8 cellular contexts compared by ENCODE assay signal in the genomic region with DNA sequence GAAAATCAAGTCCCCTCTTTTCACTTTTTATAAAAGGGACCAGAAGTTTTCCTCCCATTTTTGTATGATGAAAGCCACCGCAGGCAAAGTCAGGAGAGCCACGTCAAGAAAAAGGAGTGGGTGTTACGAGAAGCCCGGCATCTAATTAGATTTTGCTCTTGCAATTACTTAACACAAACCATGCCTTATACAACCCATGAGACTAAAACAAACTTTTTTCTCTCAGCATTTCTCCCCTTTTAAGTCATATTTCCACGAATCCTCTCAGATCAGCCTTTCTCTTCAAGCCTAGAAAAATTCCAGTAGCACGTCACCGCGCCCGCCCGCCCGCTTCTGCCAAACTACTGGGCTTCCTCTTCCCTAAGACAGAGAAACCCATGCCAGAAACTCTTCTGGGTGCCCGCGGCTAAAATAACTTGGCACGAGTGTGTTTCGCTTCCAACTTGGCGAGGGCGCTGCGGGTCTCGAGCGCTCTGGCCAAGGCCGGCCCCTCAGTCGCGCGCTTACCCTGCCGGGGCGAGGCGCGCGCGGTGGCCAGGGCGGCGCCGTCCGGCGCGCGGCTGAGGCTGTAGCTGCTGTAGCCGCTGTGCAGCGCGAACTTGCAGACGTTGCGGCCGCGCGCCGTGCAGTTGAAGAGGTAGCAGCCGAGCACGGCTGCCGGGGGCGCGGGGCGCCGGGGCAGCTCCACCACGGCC. TPM values are rescaled to one million over a fixed set of nuclear protein-coding genes. Genes with fewer than 3 reads are reported as not detected.
DNase-seq lines count a peak whose midpoint lies in the region; ATAC-seq and TF ChIP-seq lines count a peak whose summit lies in the region.

No MANE protein-coding gene starts in this region.

- TF ChIP-seq CTCF in GM12864 (IDR thresholded peaks at IDR 0.05; ENCODE audit: low read depth, low read length, missing control alignments) (no peak), HEK293 (tag by site-specific recombination; IDR thresholded peaks at IDR 0.05) (no peak), NB4 (IDR thresholded peaks at IDR 0.05; ENCODE audit: low read depth, low read length) (no peak), WERI-Rb-1 (IDR thresholded peaks at IDR 0.05; ENCODE audit: low read depth, low read length) (no peak)

- H3K9me3 ChIP-seq in HEK293 (ENCODE audit: control insufficient read depth, insufficient read depth, low read depth, low read length), result no peaks in the 10 kb centered on the region
- H3K9me3 ChIP-seq in WERI-Rb-1 (ENCODE audit: severe bottlenecking), result no peaks in the 10 kb centered on the region

- CTCF ChIA-PET in HEK293 (lab: Yijun Ruan, JAX), result interaction anchor here (0.6 to 4.3 kb wide), 6 partner anchors 15 to 1302 kb away, joined by 3 to 56 read pairs (median 3); no protein-coding TSS in a partner anchor

- POLR2A ChIA-PET in HEK293 (lab: Yijun Ruan, JAX), result interaction anchor here (0.6 to 3.9 kb wide), 8 partner anchors 8 to 340 kb away, joined by 3 to 17 read pairs (median 4); no protein-coding TSS in a partner anchor

- H3K27ac ChIP-seq in HEK293 (ENCODE audit: extremely low read depth, low read depth, low read length) (peak overlapping the region; percentile 93), WERI-Rb-1 (peak overlapping the region; percentile 86)

- DNase-seq in GM12864 (ENCODE audit: low read depth) (no peak), NB4 (ENCODE audit: low read depth) (peak; percentile 71), WERI-Rb-1 (peak; percentile 58), dermis blood vessel endothelial cell (peak; percentile 80), left lobe of liver (ENCODE audit: low spot score) (peak; percentile 87), HuH-7.5 (ENCODE audit: low spot score) (no peak)
- peak; percentile 36 to 57 for DNase-seq in stimulated activated CD4-positive, alpha-beta T cell treated with anti-CD3 and anti-CD28 coated beads, Interleukin-2, amount 100 ng/mL, for 24 hours

- no peak for TF ChIP-seq POLR2A in NB4 (IDR thresholded peaks at IDR 0.05; ENCODE audit: extremely low read depth, insufficient read length)

- ATAC-seq in left lobe of liver, result peak; percentile 68

- peaks cover 29% of the 10 kb centered on the region for H3K4me1 ChIP-seq in HEK293 (ENCODE audit: control insufficient read depth, insufficient read depth, low read length)

- H3K36me3 ChIP-seq in HEK293 (ENCODE audit: control insufficient read depth in 2 of 2, insufficient read depth in 1 of 2, low read length in 2 of 2) (peaks cover 0 to 4% of the 10 kb centered on the region in 2 experiments; a peak in 2 of 3 replicates), WERI-Rb-1 (no peaks in the 10 kb centered on the region; the same call in 1 of the 2 replicates)

- peak overlapping the region; percentile 52 for H3K4me3 ChIP-seq in GM12864 (ENCODE audit: low read depth, low read length)
- H3K4me3 ChIP-seq in HEK293 (ENCODE audit: low read depth, low read length), result peak overlapping the region; percentile 81
- peak overlapping the region; percentile 17 for H3K4me3 ChIP-seq in NB4 (ENCODE audit: low read depth, low read length)
- H3K4me3 ChIP-seq in WERI-Rb-1 (ENCODE audit: low read depth, low read length), result peak overlapping the region; percentile 75

- H3K27me3 ChIP-seq in WERI-Rb-1 (ENCODE audit: insufficient read depth, low read depth, severe bottlenecking), result no peaks in the 10 kb centered on the region

TF ChIP-seq in HEK293, 187 proteins besides CTCF, POLR2A, EP300 and RAD21:
- peak; percentile 31; the same call in 1 of the 2 replicates for TF ChIP-seq ZBTB8A (tag by site-specific recombination; IDR thresholded peaks at IDR 0.05)
- TF ChIP-seq, protein P1, sequence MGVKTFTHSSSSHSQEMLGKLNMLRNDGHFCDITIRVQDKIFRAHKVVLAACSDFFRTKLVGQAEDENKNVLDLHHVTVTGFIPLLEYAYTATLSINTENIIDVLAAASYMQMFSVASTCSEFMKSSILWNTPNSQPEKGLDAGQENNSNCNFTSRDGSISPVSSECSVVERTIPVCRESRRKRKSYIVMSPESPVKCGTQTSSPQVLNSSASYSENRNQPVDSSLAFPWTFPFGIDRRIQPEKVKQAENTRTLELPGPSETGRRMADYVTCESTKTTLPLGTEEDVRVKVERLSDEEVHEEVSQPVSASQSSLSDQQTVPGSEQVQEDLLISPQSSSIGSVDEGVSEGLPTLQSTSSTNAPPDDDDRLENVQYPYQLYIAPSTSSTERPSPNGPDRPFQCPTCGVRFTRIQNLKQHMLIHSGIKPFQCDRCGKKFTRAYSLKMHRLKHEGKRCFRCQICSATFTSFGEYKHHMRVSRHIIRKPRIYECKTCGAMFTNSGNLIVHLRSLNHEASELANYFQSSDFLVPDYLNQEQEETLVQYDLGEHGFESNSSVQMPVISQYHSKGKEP (tag by site-specific recombination; IDR thresholded peaks at IDR 0.05), result 0 out of 2 replicates have a peak, but pooled peaks have one; percentile 21
- TF ChIP-seq ZFHX2 (tag by site-specific recombination; conservative IDR thresholded peaks at IDR 0.05), result no peak
- TF ChIP-seq ZNF23 (tag by site-specific recombination; IDR thresholded peaks at IDR 0.05; ENCODE audit: borderline replicate concordance), result no peak
- TF ChIP-seq, protein P2, sequence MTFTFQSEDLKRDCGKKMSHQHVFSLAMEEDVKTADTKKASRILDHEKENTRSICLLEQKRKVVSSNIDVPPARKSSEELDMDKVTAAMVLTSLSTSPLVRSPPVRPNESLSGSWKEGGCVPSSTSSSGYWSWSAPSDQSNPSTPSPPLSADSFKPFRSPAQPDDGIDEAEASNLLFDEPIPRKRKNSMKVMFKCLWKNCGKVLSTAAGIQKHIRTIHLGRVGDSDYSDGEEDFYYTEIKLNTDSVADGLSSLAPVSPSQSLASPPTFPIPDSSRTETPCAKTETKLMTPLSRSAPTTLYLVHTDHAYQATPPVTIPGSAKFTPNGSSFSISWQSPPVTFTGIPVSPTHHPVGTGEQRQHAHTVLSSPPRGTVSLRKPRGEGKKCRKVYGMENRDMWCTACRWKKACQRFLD (tag by site-specific recombination; IDR thresholded peaks at IDR 0.05), result no peak
- no peak for TF ChIP-seq ZNF473 (tag by site-specific recombination; IDR thresholded peaks at IDR 0.05)
- TF ChIP-seq GLI4 (tag by site-specific recombination; IDR thresholded peaks at IDR 0.05), result no peak
- TF ChIP-seq ZNF335 (tag by site-specific recombination; conservative IDR thresholded peaks at IDR 0.05), result peak; percentile 58
- TF ChIP-seq, protein P3, sequence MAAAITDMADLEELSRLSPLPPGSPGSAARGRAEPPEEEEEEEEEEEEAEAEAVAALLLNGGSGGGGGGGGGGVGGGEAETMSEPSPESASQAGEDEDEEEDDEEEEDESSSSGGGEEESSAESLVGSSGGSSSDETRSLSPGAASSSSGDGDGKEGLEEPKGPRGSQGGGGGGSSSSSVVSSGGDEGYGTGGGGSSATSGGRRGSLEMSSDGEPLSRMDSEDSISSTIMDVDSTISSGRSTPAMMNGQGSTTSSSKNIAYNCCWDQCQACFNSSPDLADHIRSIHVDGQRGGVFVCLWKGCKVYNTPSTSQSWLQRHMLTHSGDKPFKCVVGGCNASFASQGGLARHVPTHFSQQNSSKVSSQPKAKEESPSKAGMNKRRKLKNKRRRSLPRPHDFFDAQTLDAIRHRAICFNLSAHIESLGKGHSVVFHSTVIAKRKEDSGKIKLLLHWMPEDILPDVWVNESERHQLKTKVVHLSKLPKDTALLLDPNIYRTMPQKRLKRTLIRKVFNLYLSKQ (tag by site-specific recombination; IDR thresholded peaks at IDR 0.05; ENCODE audit: borderline replicate concordance), result no peak
- no peak for TF ChIP-seq SP2 (tag by site-specific recombination; IDR thresholded peaks at IDR 0.05)
- peak; percentile 29; the same call in 1 of the 2 replicates for TF ChIP-seq KLF8 (tag by site-specific recombination; IDR thresholded peaks at IDR 0.05)
- TF ChIP-seq ZNF555 (tag by site-specific recombination; conservative IDR thresholded peaks at IDR 0.05), result no peak
- peak; percentile 59 for TF ChIP-seq OSR2 (tag by site-specific recombination; IDR thresholded peaks at IDR 0.05)
- TF ChIP-seq, protein P4, sequence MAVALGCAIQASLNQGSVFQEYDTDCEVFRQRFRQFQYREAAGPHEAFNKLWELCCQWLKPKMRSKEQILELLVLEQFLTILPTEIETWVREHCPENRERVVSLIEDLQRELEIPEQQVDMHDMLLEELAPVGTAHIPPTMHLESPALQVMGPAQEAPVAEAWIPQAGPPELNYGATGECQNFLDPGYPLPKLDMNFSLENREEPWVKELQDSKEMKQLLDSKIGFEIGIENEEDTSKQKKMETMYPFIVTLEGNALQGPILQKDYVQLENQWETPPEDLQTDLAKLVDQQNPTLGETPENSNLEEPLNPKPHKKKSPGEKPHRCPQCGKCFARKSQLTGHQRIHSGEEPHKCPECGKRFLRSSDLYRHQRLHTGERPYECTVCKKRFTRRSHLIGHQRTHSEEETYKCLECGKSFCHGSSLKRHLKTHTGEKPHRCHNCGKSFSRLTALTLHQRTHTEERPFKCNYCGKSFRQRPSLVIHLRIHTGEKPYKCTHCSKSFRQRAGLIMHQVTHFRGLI (tag by site-specific recombination; IDR thresholded peaks at IDR 0.05), result peak; percentile 39; the same call in 1 of the 2 replicates
- TF ChIP-seq ZNF324 (tag by site-specific recombination; IDR thresholded peaks at IDR 0.05), result no peak
- TF ChIP-seq, protein P5, sequence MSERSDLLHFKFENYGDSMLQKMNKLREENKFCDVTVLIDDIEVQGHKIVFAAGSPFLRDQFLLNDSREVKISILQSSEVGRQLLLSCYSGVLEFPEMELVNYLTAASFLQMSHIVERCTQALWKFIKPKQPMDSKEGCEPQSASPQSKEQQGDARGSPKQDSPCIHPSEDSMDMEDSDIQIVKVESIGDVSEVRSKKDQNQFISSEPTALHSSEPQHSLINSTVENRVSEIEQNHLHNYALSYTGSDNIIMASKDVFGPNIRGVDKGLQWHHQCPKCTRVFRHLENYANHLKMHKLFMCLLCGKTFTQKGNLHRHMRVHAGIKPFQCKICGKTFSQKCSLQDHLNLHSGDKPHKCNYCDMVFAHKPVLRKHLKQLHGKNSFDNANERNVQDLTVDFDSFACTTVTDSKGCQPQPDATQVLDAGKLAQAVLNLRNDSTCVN (tag by site-specific recombination; optimal IDR thresholded peaks at IDR 0.05), result peak; percentile 60

RNA-seq across cellular contexts. Expression of a gene that starts 1.1 kb away (rescaled TPM):
- 13.3 and 37.6 TPM in 2 replicates for total RNA-seq in dermis blood vessel endothelial cell
- total RNA-seq in left lobe of liver, result 11.1 TPM

RNA-seq across cellular contexts. Expression of a gene that starts 34.9 kb away (rescaled TPM):
- 0.09 TPM in 1 of 2 replicates, not detected in the other for total RNA-seq in dermis blood vessel endothelial cell
- total RNA-seq in left lobe of liver, result not detected

RNA-seq across cellular contexts. Expression of a gene that starts 59.9 kb away (rescaled TPM):
- total RNA-seq in dermis blood vessel endothelial cell, result not detected in 2 replicates
- total RNA-seq in left lobe of liver, result not detected

Comparison
In these comparisons a context has a peak if more than half of its experiments do, and no peak if none do; other contexts are left out.
1. DNase-seq: peak in NB4 (single experiment), WERI-Rb-1 (single experiment), dermis blood vessel endothelial cell (single experiment), left lobe of liver (single experiment) and stimulated activated CD4-positive, alpha-beta T cell treated with anti-CD3 and anti-CD28 coated beads, Interleukin-2, amount 100 ng/mL, for 24 hours (2 of 2); none in GM12864 (single experiment) and HuH-7.5 (single experiment).
2. H3K4me3 ChIP-seq: peak in every context shown above with its lines; median percentile 81 in HEK293; 75 in WERI-Rb-1; 52 in GM12864; 17 in NB4.